12 cellular contexts compared by ENCODE assay signal in the genomic region with DNA sequence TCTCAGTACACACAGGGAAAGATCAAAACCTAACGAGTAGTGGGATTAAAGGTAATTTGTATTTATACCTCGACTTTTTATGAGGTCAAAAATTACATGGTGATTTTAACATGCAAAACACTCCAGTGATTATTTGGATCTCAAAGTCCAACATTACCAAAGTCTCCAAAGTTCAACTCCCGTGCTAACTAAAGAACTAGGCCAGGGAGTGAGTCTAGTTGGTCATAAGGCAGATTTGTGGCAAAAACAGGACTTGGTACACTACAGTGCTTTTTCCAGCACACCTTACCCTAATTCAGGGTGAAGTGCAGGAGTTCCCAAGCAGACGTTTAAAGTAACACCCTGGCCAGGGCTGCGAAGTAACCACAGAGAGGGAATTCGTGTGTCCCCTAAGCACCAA. TPM values are rescaled to one million over a fixed set of nuclear protein-coding genes. Genes with fewer than 3 reads are reported as not detected.
DNase-seq lines count a peak whose midpoint lies in the region; TF ChIP-seq lines count a peak whose summit lies in the region.
"Had no signal": no experiment of that assay in that cellular context is flagged by ENCODE, and none has a peak within 500 bp of the region (broad histone marks: within the 10 kb centered on the region; RNA-seq: fewer than 3 reads in every experiment).

No MANE protein-coding gene starts in this region.

- H3K4me1 ChIP-seq in suprapubic skin: peaks cover 25% of the 10 kb centered on the region

- H3K4me3 ChIP-seq in iPS-18c (ENCODE audit: insufficient read depth, low read depth, low read length) (peak overlapping the region; percentile 71), suprapubic skin (peak overlapping the region; percentile 56)

- peak overlapping the region; percentile 96 for H3K4me3 Mint-ChIP-seq in activated naive CD4-positive, alpha-beta T cell treated with anti-CD3 and anti-CD28 coated beads, Interleukin-2, amount 50 U/mL, for 24 hours
- H3K4me3 Mint-ChIP-seq in activated CD4-positive, alpha-beta memory T cell treated with anti-CD3 and anti-CD28 coated beads for 36 hours: peak overlapping the region; percentile 71

- no peak for DNase-seq in activated naive CD4-positive, alpha-beta T cell treated with Interleukin-2 at 50 U/mL for 16 hours
- no peak for DNase-seq in activated CD4-positive, alpha-beta memory T cell treated with anti-CD3 and anti-CD28 coated beads for 36 hours
- DNase-seq in suprapubic skin (ENCODE audit: low spot score in 2 of 2): no peak
- DNase-seq in NCI-H82 (lab: John Stamatoyannopoulos, UW): no peak
- DNase-seq in NCI-H82 treated with DMSO at 0.1 percent for 48 hours (lab: John Stamatoyannopoulos, UW; ENCODE audit: unreplicated experiment): no peak
- no peak for DNase-seq in NCI-H2227 treated with DMSO at 0.1 percent for 48 hours (lab: John Stamatoyannopoulos, UW)
- DNase-seq: GOT3; NCI-H446; stimulated activated CD4-positive, alpha-beta T cell treated with anti-CD3 and anti-CD28 coated beads, Interleukin-15, amount 100 ng/mL, for 24 hours had no signal

- no peak for TF ChIP-seq CTCF in suprapubic skin (IDR thresholded peaks at IDR 0.05)

- TF ChIP-seq EP300 in suprapubic skin (IDR thresholded peaks at IDR 0.05): no peak

- H3K27me3 Mint-ChIP-seq in activated naive CD4-positive, alpha-beta T cell treated with anti-CD3 and anti-CD28 coated beads, Interleukin-2, amount 50 U/mL, for 24 hours: peaks cover 16% of the 10 kb centered on the region
- H3K27me3 Mint-ChIP-seq in activated CD4-positive, alpha-beta memory T cell treated with anti-CD3 and anti-CD28 coated beads for 36 hours: peaks cover 18% of the 10 kb centered on the region

- POLR2A ChIA-PET in activated CD4-positive, alpha-beta memory T cell treated with anti-CD3 and anti-CD28 coated beads for 36 hours (lab: Charles Lee): interaction anchor here (2.2 kb wide), 1 partner anchor 14 kb away, joined by 24 read pairs; the partner anchor contains the start of gene HYLS1

- H3K36me3 Mint-ChIP-seq in activated naive CD4-positive, alpha-beta T cell treated with anti-CD3 and anti-CD28 coated beads, Interleukin-2, amount 50 U/mL, for 24 hours: peaks cover 9% of the 10 kb centered on the region
- H3K36me3 Mint-ChIP-seq in activated CD4-positive, alpha-beta memory T cell treated with anti-CD3 and anti-CD28 coated beads for 36 hours: peaks cover 31% of the 10 kb centered on the region

- peaks cover 51% of the 10 kb centered on the region for H3K4me1 Mint-ChIP-seq in activated naive CD4-positive, alpha-beta T cell treated with anti-CD3 and anti-CD28 coated beads, Interleukin-2, amount 50 U/mL, for 24 hours
- H3K4me1 Mint-ChIP-seq in activated CD4-positive, alpha-beta memory T cell treated with anti-CD3 and anti-CD28 coated beads for 36 hours (ENCODE audit: low read depth): peaks cover 42% of the 10 kb centered on the region

- peak overlapping the region; percentile 55 for H3K27ac Mint-ChIP-seq in activated naive CD4-positive, alpha-beta T cell treated with anti-CD3 and anti-CD28 coated beads, Interleukin-2, amount 50 U/mL, for 24 hours
- H3K27ac Mint-ChIP-seq in activated CD4-positive, alpha-beta memory T cell treated with anti-CD3 and anti-CD28 coated beads for 36 hours: no peak overlapping the region

- H3K27me3 ChIP-seq in suprapubic skin: peaks cover 29% of the 10 kb centered on the region

- intact Hi-C loops in activated CD4-positive, alpha-beta memory T cell treated with anti-CD3 and anti-CD28 coated beads for 36 hours (cut with micrococcal nuclease): loop anchor here (2.0 kb wide), 1 partner anchor 161 kb away; the partner anchor contains the start of gene CDON

- peaks cover 10% of the 10 kb centered on the region for H3K36me3 ChIP-seq in suprapubic skin

- no peak overlapping the region for H3K27ac ChIP-seq in suprapubic skin

- TF ChIP-seq POLR2A in suprapubic skin (IDR thresholded peaks at IDR 0.05): no peak

- WGBS in suprapubic skin: 97% methylated on average over 3 of the region's 6 CpGs

- no peaks in the 10 kb centered on the region for H3K9me3 Mint-ChIP-seq in activated naive CD4-positive, alpha-beta T cell treated with anti-CD3 and anti-CD28 coated beads, Interleukin-2, amount 50 U/mL, for 24 hours
- no peaks in the 10 kb centered on the region for H3K9me3 Mint-ChIP-seq in activated CD4-positive, alpha-beta memory T cell treated with anti-CD3 and anti-CD28 coated beads for 36 hours

- CTCF ChIA-PET in activated CD4-positive, alpha-beta memory T cell treated with anti-CD3 and anti-CD28 coated beads for 36 hours (lab: Charles Lee): interaction anchor here (2.5 kb wide), 1 partner anchor 14 kb away, joined by 16 read pairs; the partner anchor contains the start of gene HYLS1

- H3K9me3 ChIP-seq in iPS-18c (ENCODE audit: control insufficient read depth, insufficient read depth, low read length) (no peaks in the 10 kb centered on the region), suprapubic skin (no peaks in the 10 kb centered on the region)

RNA-seq across cellular contexts. Expression of gene PUS3, which starts 1.1 kb away (rescaled TPM):
- total RNA-seq in activated CD4-positive, alpha-beta memory T cell treated with anti-CD3 and anti-CD28 coated beads for 36 hours: 10 to 100 TPM; 20.1 to 22.9 TPM
- total RNA-seq in suprapubic skin: 10 to 100 TPM in 2 of 4 donors, 1 to 10 TPM in 2; 6.0 to 14.9 (median 10.6) TPM

RNA-seq across cellular contexts. Expression of gene DDX25, which starts 2.4 kb away (rescaled TPM):
- total RNA-seq in activated CD4-positive, alpha-beta memory T cell treated with anti-CD3 and anti-CD28 coated beads for 36 hours: not detected
- total RNA-seq in suprapubic skin: 1 to 10 TPM in 1 of 4 donors, under 1 TPM in 2, not detected in 1; 0.15 to 1.2 (median 0.32) TPM

RNA-seq across cellular contexts. Expression of gene HYLS1, which starts 14.4 kb away (rescaled TPM):
- total RNA-seq in activated CD4-positive, alpha-beta memory T cell treated with anti-CD3 and anti-CD28 coated beads for 36 hours: 1 to 10 TPM; 8.2 to 8.3 TPM
- total RNA-seq in suprapubic skin: 1 to 10 TPM; 2.4 to 3.4 (median 3.1) TPM

RNA-seq across cellular contexts. Expression of gene VSIG10L2, which starts 44.0 kb away (rescaled TPM):
- not detected for total RNA-seq in activated CD4-positive, alpha-beta memory T cell treated with anti-CD3 and anti-CD28 coated beads for 36 hours
- total RNA-seq in suprapubic skin: 10 to 100 TPM in 1 of 4 donors, 1 to 10 TPM in 3; 2.0 to 17.2 (median 6.7) TPM
- total RNA-seq: temporal lobe had no signal
